ENCODE assay signal across 22 cellular contexts in genomic region chr2:161028581-161028980, GRCh38.
"Had no signal": no experiment of that assay in that cellular context is flagged by ENCODE, and none has a peak within 500 bp of the region (broad histone marks: within the 10 kb centered on the region; RNA-seq: fewer than 3 reads in every experiment).

No MANE protein-coding gene starts in this region.

- H3K4me3 Mint-ChIP-seq: activated B cell treated with CpG ODN at 0.5 μM for 24 hours; neural progenitor cell; stimulated activated memory B cell treated with anti-CD40 and anti-IgM and Interleukin-4, amounts not matched to agents 10 μg/mL and 1 μg/mL and 100 μg/mL, for 72 hours; T-cell had no signal

- H3K27ac Mint-ChIP-seq: activated B cell treated with CpG ODN at 0.5 μM for 24 hours; neural progenitor cell; stimulated activated memory B cell treated with anti-CD40 and anti-IgM and Interleukin-4, amounts not matched to agents 10 μg/mL and 1 μg/mL and 100 μg/mL, for 72 hours; T-cell had no signal

- H3K9me3 Mint-ChIP-seq: activated B cell treated with CpG ODN at 0.5 μM for 24 hours, neural progenitor cell had no signal

- FAIRE-seq: astrocyte, small intestine had no signal

- H3K4me1 ChIP-seq: heart left ventricle, neural progenitor cell, stomach, tibial nerve had no signal

- H3K9ac ChIP-seq: neural progenitor cell had no signal

- H3K27ac ChIP-seq: coronary artery, heart left ventricle, neural progenitor cell, stomach, suprapubic skin, tibial nerve had no signal

- DNase-seq: activated B cell treated with CpG ODN at 0.5 μM for 24 hours; activated CD4-positive, alpha-beta T cell treated with anti-CD3 and anti-CD28 coated beads for 4 hours; activated gamma-delta T cell treated with Interleukin-2 at 50 U/mL for 16 hours; cerebellar nuclear complex; heart left ventricle; islet precursor cell; left colon; mesendoderm; mucosa of descending colon; small intestine; stimulated activated CD4-positive, alpha-beta T cell treated with anti-CD3 and anti-CD28 coated beads, Interleukin-2, amount 100 ng/mL, for 24 hours; stomach; T-cell; T-helper 9 cell had no signal

- H3K9me3 ChIP-seq: heart left ventricle, mucosa of descending colon, stomach, suprapubic skin, tibial nerve had no signal

- H3K36me3 ChIP-seq: heart left ventricle, neural progenitor cell, stomach, suprapubic skin, tibial nerve had no signal

- H3K4me1 Mint-ChIP-seq: activated B cell treated with CpG ODN at 0.5 μM for 24 hours; neural progenitor cell; stimulated activated memory B cell treated with anti-CD40 and anti-IgM and Interleukin-4, amounts not matched to agents 10 μg/mL and 1 μg/mL and 100 μg/mL, for 72 hours had no signal

- ATAC-seq: activated naive CD4-positive, alpha-beta T cell treated with anti-CD3 and anti-CD28 coated beads, Interleukin-2, amount 50 U/mL, for 72 hours; heart left ventricle; left colon; mucosa of descending colon; sciatic nerve; stimulated activated memory B cell treated with anti-CD40 and anti-IgM and Interleukin-4, amounts not matched to agents 10 μg/mL and 1 μg/mL and 100 μg/mL, for 72 hours; T-cell had no signal

- H3K36me3 Mint-ChIP-seq: neural progenitor cell; stimulated activated memory B cell treated with anti-CD40 and anti-IgM and Interleukin-4, amounts not matched to agents 10 μg/mL and 1 μg/mL and 100 μg/mL, for 72 hours; T-cell had no signal

- H3K4me2 ChIP-seq: neural progenitor cell had no signal

- H3K4me3 ChIP-seq: coronary artery, heart left ventricle, mucosa of descending colon, neural progenitor cell, stomach, suprapubic skin, tibial nerve had no signal

- H3K27me3 ChIP-seq: heart left ventricle, neural progenitor cell, stomach, suprapubic skin, tibial nerve had no signal

- H2AFZ ChIP-seq: neural progenitor cell had no signal
